ENCODE assay signal across 1 cellular context in genomic region chr1:230342019-230342418, GRCh38.
TF ChIP-seq lines count a peak whose summit lies in the region.

No MANE protein-coding gene starts in this region.

TF ChIP-seq in GM23338, 12 proteins besides CTCF, POLR2A, EP300 and RAD21 (continued from another document):
- TF ChIP-seq ZNF462 (CRISPR knock-in tag; IDR thresholded peaks at IDR 0.05) (no peak), ZNF114 (CRISPR knock-in tag; IDR thresholded peaks at IDR 0.05) (no peak)
